Comparison of ENCODE assay signal across 1 cellular context in the genomic region with DNA sequence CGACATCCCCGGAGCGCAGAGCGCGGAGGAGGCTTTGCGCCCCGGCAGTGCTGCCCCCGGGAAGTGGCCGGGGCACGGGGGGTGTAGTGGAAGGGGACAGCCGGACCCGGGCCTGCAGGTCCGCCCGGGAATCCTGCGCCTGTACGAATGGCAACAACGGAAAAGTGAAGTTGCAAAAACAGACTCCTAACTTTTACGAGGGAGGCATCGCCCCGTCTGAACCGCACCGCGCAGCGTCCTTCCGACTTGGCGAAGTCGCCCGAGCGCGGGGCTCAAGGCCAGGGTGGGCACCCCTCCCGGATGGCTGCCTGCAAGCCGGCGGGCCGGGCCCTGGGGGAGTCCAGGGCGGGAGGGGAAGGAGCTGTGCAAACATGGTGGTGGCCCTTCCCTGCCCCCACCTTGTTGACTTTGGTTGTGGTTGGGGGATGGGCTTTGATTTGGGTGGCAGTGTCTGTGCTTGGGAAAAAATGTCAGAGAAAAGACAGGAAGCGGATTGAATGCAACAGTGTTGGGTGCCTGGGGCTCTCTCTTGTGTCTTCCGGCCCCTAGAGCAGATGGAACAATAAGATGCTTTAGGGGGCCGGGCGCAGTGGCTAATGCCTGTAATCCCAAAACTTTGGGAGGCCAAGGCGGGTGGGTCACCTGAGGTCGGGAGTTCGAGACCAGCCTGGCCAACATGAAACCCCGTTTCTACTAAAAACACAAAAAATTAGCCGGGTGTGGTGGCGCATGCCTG.
TF ChIP-seq lines count a peak whose summit lies in the region.

No MANE protein-coding gene starts in this region.

TF ChIP-seq in HepG2, 621 proteins besides CTCF, POLR2A, EP300 and RAD21 (continued from another document and continues in another):
- TF ChIP-seq, protein P1, sequence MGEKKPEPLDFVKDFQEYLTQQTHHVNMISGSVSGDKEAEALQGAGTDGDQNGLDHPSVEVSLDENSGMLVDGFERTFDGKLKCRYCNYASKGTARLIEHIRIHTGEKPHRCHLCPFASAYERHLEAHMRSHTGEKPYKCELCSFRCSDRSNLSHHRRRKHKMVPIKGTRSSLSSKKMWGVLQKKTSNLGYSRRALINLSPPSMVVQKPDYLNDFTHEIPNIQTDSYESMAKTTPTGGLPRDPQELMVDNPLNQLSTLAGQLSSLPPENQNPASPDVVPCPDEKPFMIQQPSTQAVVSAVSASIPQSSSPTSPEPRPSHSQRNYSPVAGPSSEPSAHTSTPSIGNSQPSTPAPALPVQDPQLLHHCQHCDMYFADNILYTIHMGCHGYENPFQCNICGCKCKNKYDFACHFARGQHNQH (CRISPR knock-in tag; IDR thresholded peaks at IDR 0.05), result peak; percentile 98
- peak; percentile 81; the same call in 1 of the 2 replicates for TF ChIP-seq ZKSCAN8 (CRISPR knock-in tag; IDR thresholded peaks at IDR 0.05; ENCODE audit: borderline replicate concordance)
- peak; percentile 75; the same call in 1 of the 2 replicates for TF ChIP-seq ZNF598 (CRISPR knock-in tag; IDR thresholded peaks at IDR 0.05; ENCODE audit: borderline replicate concordance)
- no peak for TF ChIP-seq ZNF234 (CRISPR knock-in tag; conservative IDR thresholded peaks at IDR 0.05)
- TF ChIP-seq ZNF605 (CRISPR knock-in tag; IDR thresholded peaks at IDR 0.05), result peak; percentile 92
- TF ChIP-seq PITX1 (CRISPR knock-in tag; IDR thresholded peaks at IDR 0.05), result peak; percentile 66; the same call in 1 of the 2 replicates
- TF ChIP-seq, protein P2, sequence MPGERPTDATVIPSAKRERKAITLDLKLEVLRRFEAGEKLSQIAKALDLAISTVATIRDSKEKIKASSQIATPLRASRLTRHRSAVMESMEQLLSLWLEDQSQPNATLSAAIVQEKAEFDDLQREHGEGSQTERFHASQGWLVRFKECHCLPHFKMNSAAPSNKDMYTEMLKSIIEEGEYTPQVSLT (CRISPR knock-in tag; IDR thresholded peaks at IDR 0.05; ENCODE audit: borderline replicate concordance, low read depth), result no peak; the same call in 1 of the 2 replicates
- TF ChIP-seq, protein P3, sequence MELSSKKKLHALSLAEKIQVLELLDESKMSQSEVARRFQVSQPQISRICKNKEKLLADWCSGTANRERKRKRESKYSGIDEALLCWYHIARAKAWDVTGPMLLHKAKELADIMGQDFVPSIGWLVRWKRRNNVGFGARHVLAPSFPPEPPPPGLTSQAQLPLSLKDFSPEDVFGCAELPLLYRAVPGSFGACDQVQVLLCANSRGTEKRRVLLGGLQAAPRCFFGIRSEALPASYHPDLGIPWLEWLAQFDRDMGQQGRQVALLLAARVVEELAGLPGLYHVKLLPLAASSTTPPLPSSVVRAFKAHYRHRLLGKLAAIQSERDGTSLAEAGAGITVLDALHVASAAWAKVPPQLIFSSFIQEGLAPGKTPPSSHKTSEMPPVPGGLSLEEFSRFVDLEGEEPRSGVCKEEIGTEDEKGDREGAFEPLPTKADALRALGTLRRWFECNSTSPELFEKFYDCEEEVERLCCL (CRISPR knock-in tag; IDR thresholded peaks at IDR 0.05; ENCODE audit: borderline replicate concordance), result no peak; the same call in 1 of the 2 replicates
- peak; percentile 74; the same call in 1 of the 2 replicates for TF ChIP-seq NFKBIZ (CRISPR knock-in tag; IDR thresholded peaks at IDR 0.05)
- no peak for TF ChIP-seq MBD4 (IDR thresholded peaks at IDR 0.05; ENCODE audit: borderline replicate concordance, low read length)
- TF ChIP-seq FIP1L1 (IDR thresholded peaks at IDR 0.05; ENCODE audit: borderline replicate concordance, insufficient read depth, low read depth, low read length), result peak; percentile 72; the same call in 1 of the 2 replicates
- TF ChIP-seq CHD2 (IDR thresholded peaks at IDR 0.05; ENCODE audit: low read depth, low read length), result peak; percentile 86
- TF ChIP-seq ZNF496 (CRISPR knock-in tag; IDR thresholded peaks at IDR 0.05; ENCODE audit: insufficient replicate concordance), result no peak
- TF ChIP-seq ZNF256 (CRISPR knock-in tag; conservative IDR thresholded peaks at IDR 0.05), result 0 out of 2 replicates have a peak, but pooled peaks have one; percentile 34
- TF ChIP-seq, protein P4, sequence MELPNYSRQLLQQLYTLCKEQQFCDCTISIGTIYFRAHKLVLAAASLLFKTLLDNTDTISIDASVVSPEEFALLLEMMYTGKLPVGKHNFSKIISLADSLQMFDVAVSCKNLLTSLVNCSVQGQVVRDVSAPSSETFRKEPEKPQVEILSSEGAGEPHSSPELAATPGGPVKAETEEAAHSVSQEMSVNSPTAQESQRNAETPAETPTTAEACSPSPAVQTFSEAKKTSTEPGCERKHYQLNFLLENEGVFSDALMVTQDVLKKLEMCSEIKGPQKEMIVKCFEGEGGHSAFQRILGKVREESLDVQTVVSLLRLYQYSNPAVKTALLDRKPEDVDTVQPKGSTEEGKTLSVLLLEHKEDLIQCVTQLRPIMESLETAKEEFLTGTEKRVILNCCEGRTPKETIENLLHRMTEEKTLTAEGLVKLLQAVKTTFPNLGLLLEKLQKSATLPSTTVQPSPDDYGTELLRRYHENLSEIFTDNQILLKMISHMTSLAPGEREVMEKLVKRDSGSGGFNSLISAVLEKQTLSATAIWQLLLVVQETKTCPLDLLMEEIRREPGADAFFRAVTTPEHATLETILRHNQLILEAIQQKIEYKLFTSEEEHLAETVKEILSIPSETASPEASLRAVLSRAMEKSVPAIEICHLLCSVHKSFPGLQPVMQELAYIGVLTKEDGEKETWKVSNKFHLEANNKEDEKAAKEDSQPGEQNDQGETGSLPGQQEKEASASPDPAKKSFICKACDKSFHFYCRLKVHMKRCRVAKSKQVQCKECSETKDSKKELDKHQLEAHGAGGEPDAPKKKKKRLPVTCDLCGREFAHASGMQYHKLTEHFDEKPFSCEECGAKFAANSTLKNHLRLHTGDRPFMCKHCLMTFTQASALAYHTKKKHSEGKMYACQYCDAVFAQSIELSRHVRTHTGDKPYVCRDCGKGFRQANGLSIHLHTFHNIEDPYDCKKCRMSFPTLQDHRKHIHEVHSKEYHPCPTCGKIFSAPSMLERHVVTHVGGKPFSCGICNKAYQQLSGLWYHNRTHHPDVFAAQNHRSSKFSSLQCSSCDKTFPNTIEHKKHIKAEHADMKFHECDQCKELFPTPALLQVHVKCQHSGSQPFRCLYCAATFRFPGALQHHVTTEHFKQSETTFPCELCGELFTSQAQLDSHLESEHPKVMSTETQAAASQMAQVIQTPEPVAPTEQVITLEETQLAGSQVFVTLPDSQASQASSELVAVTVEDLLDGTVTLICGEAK (IDR thresholded peaks at IDR 0.05), result no peak
- TF ChIP-seq, protein P4 (CRISPR knock-in tag; IDR thresholded peaks at IDR 0.05), result peak; percentile 69; the same call in 1 of the 2 replicates
- TF ChIP-seq, protein P5, sequence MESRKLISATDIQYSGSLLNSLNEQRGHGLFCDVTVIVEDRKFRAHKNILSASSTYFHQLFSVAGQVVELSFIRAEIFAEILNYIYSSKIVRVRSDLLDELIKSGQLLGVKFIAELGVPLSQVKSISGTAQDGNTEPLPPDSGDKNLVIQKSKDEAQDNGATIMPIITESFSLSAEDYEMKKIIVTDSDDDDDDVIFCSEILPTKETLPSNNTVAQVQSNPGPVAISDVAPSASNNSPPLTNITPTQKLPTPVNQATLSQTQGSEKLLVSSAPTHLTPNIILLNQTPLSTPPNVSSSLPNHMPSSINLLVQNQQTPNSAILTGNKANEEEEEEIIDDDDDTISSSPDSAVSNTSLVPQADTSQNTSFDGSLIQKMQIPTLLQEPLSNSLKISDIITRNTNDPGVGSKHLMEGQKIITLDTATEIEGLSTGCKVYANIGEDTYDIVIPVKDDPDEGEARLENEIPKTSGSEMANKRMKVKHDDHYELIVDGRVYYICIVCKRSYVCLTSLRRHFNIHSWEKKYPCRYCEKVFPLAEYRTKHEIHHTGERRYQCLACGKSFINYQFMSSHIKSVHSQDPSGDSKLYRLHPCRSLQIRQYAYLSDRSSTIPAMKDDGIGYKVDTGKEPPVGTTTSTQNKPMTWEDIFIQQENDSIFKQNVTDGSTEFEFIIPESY (CRISPR knock-in tag; IDR thresholded peaks at IDR 0.05), result peak; percentile 60
- TF ChIP-seq, protein P6, sequence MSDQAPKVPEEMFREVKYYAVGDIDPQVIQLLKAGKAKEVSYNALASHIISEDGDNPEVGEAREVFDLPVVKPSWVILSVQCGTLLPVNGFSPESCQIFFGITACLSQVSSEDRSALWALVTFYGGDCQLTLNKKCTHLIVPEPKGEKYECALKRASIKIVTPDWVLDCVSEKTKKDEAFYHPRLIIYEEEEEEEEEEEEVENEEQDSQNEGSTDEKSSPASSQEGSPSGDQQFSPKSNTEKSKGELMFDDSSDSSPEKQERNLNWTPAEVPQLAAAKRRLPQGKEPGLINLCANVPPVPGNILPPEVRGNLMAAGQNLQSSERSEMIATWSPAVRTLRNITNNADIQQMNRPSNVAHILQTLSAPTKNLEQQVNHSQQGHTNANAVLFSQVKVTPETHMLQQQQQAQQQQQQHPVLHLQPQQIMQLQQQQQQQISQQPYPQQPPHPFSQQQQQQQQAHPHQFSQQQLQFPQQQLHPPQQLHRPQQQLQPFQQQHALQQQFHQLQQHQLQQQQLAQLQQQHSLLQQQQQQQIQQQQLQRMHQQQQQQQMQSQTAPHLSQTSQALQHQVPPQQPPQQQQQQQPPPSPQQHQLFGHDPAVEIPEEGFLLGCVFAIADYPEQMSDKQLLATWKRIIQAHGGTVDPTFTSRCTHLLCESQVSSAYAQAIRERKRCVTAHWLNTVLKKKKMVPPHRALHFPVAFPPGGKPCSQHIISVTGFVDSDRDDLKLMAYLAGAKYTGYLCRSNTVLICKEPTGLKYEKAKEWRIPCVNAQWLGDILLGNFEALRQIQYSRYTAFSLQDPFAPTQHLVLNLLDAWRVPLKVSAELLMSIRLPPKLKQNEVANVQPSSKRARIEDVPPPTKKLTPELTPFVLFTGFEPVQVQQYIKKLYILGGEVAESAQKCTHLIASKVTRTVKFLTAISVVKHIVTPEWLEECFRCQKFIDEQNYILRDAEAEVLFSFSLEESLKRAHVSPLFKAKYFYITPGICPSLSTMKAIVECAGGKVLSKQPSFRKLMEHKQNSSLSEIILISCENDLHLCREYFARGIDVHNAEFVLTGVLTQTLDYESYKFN (CRISPR knock-in tag; conservative IDR thresholded peaks at IDR 0.05), result peak; percentile 95
- TF ChIP-seq GATA4 (IDR thresholded peaks at IDR 0.05; ENCODE audit: borderline replicate concordance, low read depth), result no peak; the same call in 1 of the 2 replicates
- peak; percentile 87 for TF ChIP-seq ERF (CRISPR knock-in tag; IDR thresholded peaks at IDR 0.05)
- TF ChIP-seq HHEX (CRISPR knock-in tag; IDR thresholded peaks at IDR 0.05), result 0 out of 2 replicates have a peak, but pooled peaks have one; percentile 67
- TF ChIP-seq FOXK1 (CRISPR knock-in tag; IDR thresholded peaks at IDR 0.05; ENCODE audit: borderline replicate concordance, low read depth), result peak; percentile 96
- TF ChIP-seq HDAC6 (IDR thresholded peaks at IDR 0.05; ENCODE audit: low read depth, low read length), result no peak
- TF ChIP-seq PCBP2 (optimal IDR thresholded peaks at IDR 0.05; ENCODE audit: low read depth, low read length, poor library complexity, severe bottlenecking), result no peak
- TF ChIP-seq, protein P7, sequence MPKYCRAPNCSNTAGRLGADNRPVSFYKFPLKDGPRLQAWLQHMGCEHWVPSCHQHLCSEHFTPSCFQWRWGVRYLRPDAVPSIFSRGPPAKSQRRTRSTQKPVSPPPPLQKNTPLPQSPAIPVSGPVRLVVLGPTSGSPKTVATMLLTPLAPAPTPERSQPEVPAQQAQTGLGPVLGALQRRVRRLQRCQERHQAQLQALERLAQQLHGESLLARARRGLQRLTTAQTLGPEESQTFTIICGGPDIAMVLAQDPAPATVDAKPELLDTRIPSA (CRISPR knock-in tag; IDR thresholded peaks at IDR 0.05; ENCODE audit: borderline replicate concordance), result 0 out of 2 replicates have a peak, but pooled peaks have one; percentile 67
- peak; percentile 37; the same call in 1 of the 2 replicates for TF ChIP-seq ARID2 (CRISPR knock-in tag; IDR thresholded peaks at IDR 0.05; ENCODE audit: borderline replicate concordance)
- no peak for TF ChIP-seq ZNF672 (CRISPR knock-in tag; IDR thresholded peaks at IDR 0.05)
- TF ChIP-seq, protein P8, sequence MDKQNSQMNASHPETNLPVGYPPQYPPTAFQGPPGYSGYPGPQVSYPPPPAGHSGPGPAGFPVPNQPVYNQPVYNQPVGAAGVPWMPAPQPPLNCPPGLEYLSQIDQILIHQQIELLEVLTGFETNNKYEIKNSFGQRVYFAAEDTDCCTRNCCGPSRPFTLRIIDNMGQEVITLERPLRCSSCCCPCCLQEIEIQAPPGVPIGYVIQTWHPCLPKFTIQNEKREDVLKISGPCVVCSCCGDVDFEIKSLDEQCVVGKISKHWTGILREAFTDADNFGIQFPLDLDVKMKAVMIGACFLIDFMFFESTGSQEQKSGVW (CRISPR knock-in tag; IDR thresholded peaks at IDR 0.05; ENCODE audit: borderline replicate concordance), result no peak
- TF ChIP-seq ZNF382 (CRISPR knock-in tag; IDR thresholded peaks at IDR 0.05; ENCODE audit: borderline replicate concordance), result no peak
- TF ChIP-seq, protein P9, sequence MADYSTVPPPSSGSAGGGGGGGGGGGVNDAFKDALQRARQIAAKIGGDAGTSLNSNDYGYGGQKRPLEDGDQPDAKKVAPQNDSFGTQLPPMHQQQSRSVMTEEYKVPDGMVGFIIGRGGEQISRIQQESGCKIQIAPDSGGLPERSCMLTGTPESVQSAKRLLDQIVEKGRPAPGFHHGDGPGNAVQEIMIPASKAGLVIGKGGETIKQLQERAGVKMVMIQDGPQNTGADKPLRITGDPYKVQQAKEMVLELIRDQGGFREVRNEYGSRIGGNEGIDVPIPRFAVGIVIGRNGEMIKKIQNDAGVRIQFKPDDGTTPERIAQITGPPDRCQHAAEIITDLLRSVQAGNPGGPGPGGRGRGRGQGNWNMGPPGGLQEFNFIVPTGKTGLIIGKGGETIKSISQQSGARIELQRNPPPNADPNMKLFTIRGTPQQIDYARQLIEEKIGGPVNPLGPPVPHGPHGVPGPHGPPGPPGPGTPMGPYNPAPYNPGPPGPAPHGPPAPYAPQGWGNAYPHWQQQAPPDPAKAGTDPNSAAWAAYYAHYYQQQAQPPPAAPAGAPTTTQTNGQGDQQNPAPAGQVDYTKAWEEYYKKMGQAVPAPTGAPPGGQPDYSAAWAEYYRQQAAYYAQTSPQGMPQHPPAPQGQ (CRISPR knock-in tag; IDR thresholded peaks at IDR 0.05; ENCODE audit: borderline replicate concordance), result peak; percentile 74; the same call in 1 of the 2 replicates
